Comparison of ENCODE assay signal across 1 cellular context in genomic region chr21:45488839-45489479, GRCh38.
TF ChIP-seq lines count a peak whose summit lies in the region.

No MANE protein-coding gene starts in this region.

TF ChIP-seq in GM23338, 12 proteins besides CTCF, POLR2A, EP300 and RAD21 (continued from another document):
- TF ChIP-seq REST (IDR thresholded peaks at IDR 0.05; ENCODE audit: unreplicated experiment) (no peak), ZNF462 (CRISPR knock-in tag; IDR thresholded peaks at IDR 0.05) (no peak), ZNF114 (CRISPR knock-in tag; IDR thresholded peaks at IDR 0.05) (no peak), ZNF331 (CRISPR knock-in tag; IDR thresholded peaks at IDR 0.05; ENCODE audit: low read depth) (no peak), JUNB (IDR thresholded peaks at IDR 0.05; ENCODE audit: unreplicated experiment) (no peak), EZH2 (IDR thresholded peaks at IDR 0.05; ENCODE audit: low read depth, unreplicated experiment) (no peak), STAT1 (IDR thresholded peaks at IDR 0.05; ENCODE audit: unreplicated experiment) (no peak), ETS1 (IDR thresholded peaks at IDR 0.05) (no peak), EZH2phosphoT487 (IDR thresholded peaks at IDR 0.05; ENCODE audit: unreplicated experiment) (no peak), POLR2AphosphoS5 (IDR thresholded peaks at IDR 0.05; ENCODE audit: low read depth) (no peak)
TF ChIP-seq in GM23338: peak in this region for 0.
